ENCODE assay signal across 26 cellular contexts in genomic region chr5:9617191-9617590, GRCh38. TPM values are rescaled to one million over a fixed set of nuclear protein-coding genes. Genes with fewer than 3 reads are reported as not detected.
DNase-seq lines count a peak whose midpoint lies in the region; ATAC-seq, FAIRE-seq and TF ChIP-seq lines count a peak whose summit lies in the region.
"Had no signal": no experiment of that assay in that cellular context is flagged by ENCODE, and none has a peak within 500 bp of the region (broad histone marks: within the 10 kb centered on the region; RNA-seq: fewer than 3 reads in every experiment).

No MANE protein-coding gene starts in this region.

- TF ChIP-seq RAD21 in GM12878 (IDR thresholded peaks at IDR 0.05; ENCODE audit: insufficient read depth, low read depth, low read length), result no peak

- H3K27ac ChIP-seq in H9 (ENCODE audit: insufficient read length, low read depth, low read length) (no peak overlapping the region), GM12878 (ENCODE audit: control insufficient read depth, insufficient read depth) (no peak overlapping the region)
- no peak overlapping the region for H3K27ac ChIP-seq in effector memory CD4-positive, alpha-beta T cell (ENCODE audit: insufficient read depth, low read length, poor library complexity, severe bottlenecking)
- H3K27ac ChIP-seq: ascending aorta, lower lobe of right lung, parathyroid adenoma had no signal

- H2AFZ ChIP-seq in H9 (ENCODE audit: low read length), result no peak overlapping the region
- H2AFZ ChIP-seq in GM12878 (ENCODE audit: control insufficient read depth, low read depth, low read length), result no peak overlapping the region
- H2AFZ ChIP-seq: parathyroid adenoma had no signal

- BruUV-seq in GM12878 (replicated peaks; lab: Mats Ljungman, UMichigan), result no TSS peak

- H4K8ac ChIP-seq in H9 (replicated peaks; ENCODE audit: insufficient read length, low read depth, low read length), result no peak overlapping the region

- H3K23ac ChIP-seq in H9 (ENCODE audit: insufficient read length, low read depth, low read length), result no peak overlapping the region

- H3K79me1 ChIP-seq in H9 (ENCODE audit: insufficient read depth, low read depth, low read length, poor library complexity, severe bottlenecking), result no peaks in the 10 kb centered on the region

- CTCF ChIA-PET in GM12878 (lab: Yijun Ruan, JAX), result no interaction called here

- RAD21 ChIA-PET in GM12878 (lab: Charles Lee; ENCODE audit: unreplicated experiment), result no interaction called here

- no peak overlapping the region for H3K18ac ChIP-seq in H9 (ENCODE audit: insufficient read length, low read depth, low read length)

- no peak overlapping the region for H3K27ac Mint-ChIP-seq in H9
- H3K27ac Mint-ChIP-seq: activated CD4-positive, alpha-beta T cell treated with anti-CD3 and anti-CD28 coated beads for 36 hours; activated T-cell treated with anti-CD3 and anti-CD28 coated beads, Interleukin-2, amount 50 U/mL, for 72 hours; immature natural killer cell had no signal

- intact Hi-C loops in GM12878 (cut with micrococcal nuclease; ENCODE audit: unreplicated experiment), result no loop called here

- H3K14ac ChIP-seq in H9 (ENCODE audit: insufficient read depth, low read length), result no peak overlapping the region

- H3K36me3 Mint-ChIP-seq in H9 (ENCODE audit: insufficient read depth in 1 of 3, low read depth in 3 of 3), result no peaks in the 10 kb centered on the region
- H3K36me3 Mint-ChIP-seq: immature natural killer cell had no signal

- H2BK20ac ChIP-seq in H9 (ENCODE audit: low read depth, low read length, poor library complexity, severe bottlenecking), result no peak overlapping the region

- no peak overlapping the region for H3K56ac ChIP-seq in H9 (ENCODE audit: insufficient read length, low read depth, low read length)

- H3K9me3 Mint-ChIP-seq in H9, result no peaks in the 10 kb centered on the region

- no CpG with 5 or more reads among the region's 3 CpGs for whole genome bisulfite sequencing in H9 (ENCODE audit: extremely low coverage, insufficient read length, low lambda C conversion rate)
- 3% methylated on average over 3 of the region's 3 CpGs for WGBS in GM12878 (ENCODE audit: insufficient coverage, insufficient replicate concordance, low lambda C conversion rate, missing lambda C conversion rate)

- DNase-seq in AG08395 (ENCODE audit: low spot score) (peak; percentile 22), H9 (no peak), GM12878 (ENCODE audit: low read depth, low spot score) (no peak), left kidney (ENCODE audit: low read depth, low spot score) (peak; percentile 69)
- DNase-seq in activated CD4-positive, alpha-beta T cell treated with anti-CD3 and anti-CD28 coated beads, Interleukin-2, amount 50 U/mL, for 4 hours, result no peak
- no peak for DNase-seq in stimulated activated CD4-positive, alpha-beta T cell treated with anti-CD3 and anti-CD28 coated beads, Interleukin-15, amount 100 ng/mL, for 24 hours
- DNase-seq in effector memory CD4-positive, alpha-beta T cell, result no peak
- DNase-seq: ACHN; activated CD4-positive, alpha-beta T cell treated with anti-CD3 and anti-CD28 coated beads for 36 hours; activated naive CD4-positive, alpha-beta T cell treated with anti-CD3 and anti-CD28 coated beads, Interleukin-2, amount 50 U/mL, for 16 hours; activated T-cell treated with anti-CD3 and anti-CD28 coated beads, Interleukin-2, amount 50 U/mL, for 72 hours; DMS153; effector CD4-positive, alpha-beta T cell; immature natural killer cell; KBM-7; lower lobe of right lung; NCI-H187 treated with DMSO at 0.1 percent for 48 hours; NCI-H446; stimulated activated CD4-positive, alpha-beta T cell treated with anti-CD3 and anti-CD28 coated beads, Interleukin-2, amount 100 ng/mL, for 24 hours; stimulated activated naive CD4-positive, alpha-beta T cell; SW 1271 had no signal

- no peak overlapping the region for H4K91ac ChIP-seq in H9 (ENCODE audit: insufficient read length, low read depth, low read length)

- no peak for TF ChIP-seq EP300 in GM12878 (IDR thresholded peaks at IDR 0.05; ENCODE audit: borderline replicate concordance in 1 of 2, control insufficient read depth in 1 of 2, low read depth in 2 of 2, low read length in 2 of 2)

- POLR2A ChIA-PET in GM12878 (lab: Charles Lee), result no interaction called here

- H3K27me3 ChIP-seq in H9 (ENCODE audit: insufficient read depth, low read length) (no peaks in the 10 kb centered on the region), GM12878 (replicated peaks in 1 of 2; ENCODE audit: control insufficient read depth in 2 of 2, insufficient read depth in 2 of 2, low read length in 1 of 2) (no peaks in the 10 kb centered on the region; a peak in 1 of 4 replicates)
- H3K27me3 ChIP-seq in effector memory CD4-positive, alpha-beta T cell (replicated peaks; ENCODE audit: control insufficient read depth, insufficient read depth, low read length, poor library complexity, severe bottlenecking), result no peaks in the 10 kb centered on the region
- H3K27me3 ChIP-seq: ascending aorta had no signal

- 0 out of 3 replicates have a peak, but pooled peaks have one; percentile 21 for TF ChIP-seq CTCF in H9 (conservative IDR thresholded peaks at IDR 0.05)
- no peak; a peak in 1 of 6 replicates for TF ChIP-seq CTCF in GM12878 (IDR thresholded peaks at IDR 0.05 in 2 of 3, conservative IDR thresholded peaks at IDR 0.05 in 1 of 3; ENCODE audit: control insufficient read depth in 2 of 3, extremely low read depth in 1 of 3, insufficient read depth in 1 of 3, low read depth in 3 of 3, low read length in 3 of 3)

- H3T11ph ChIP-seq in H9 (ENCODE audit: low read length), result no peak overlapping the region

- H3K4me1 ChIP-seq in H9 (ENCODE audit: insufficient read depth, low read length), result no peaks in the 10 kb centered on the region
- no peaks in the 10 kb centered on the region for H3K4me1 ChIP-seq in GM12878 (ENCODE audit: control insufficient read depth, insufficient read depth, low read length)
- no peaks in the 10 kb centered on the region for H3K4me1 ChIP-seq in effector memory CD4-positive, alpha-beta T cell (ENCODE audit: control insufficient read depth, insufficient read depth, low read length, poor library complexity, severe bottlenecking)
- H3K4me1 ChIP-seq: lower lobe of right lung, parathyroid adenoma had no signal

- H3K4me2 ChIP-seq in H9 (ENCODE audit: insufficient read depth, insufficient read length, low read length), result no peak overlapping the region
- no peak overlapping the region for H3K4me2 ChIP-seq in GM12878 (ENCODE audit: control insufficient read depth, insufficient read depth)

- in situ Hi-C loops in GM12878 (cut with MboI), result no loop called here

- no peak overlapping the region for H4K5ac ChIP-seq in H9 (ENCODE audit: insufficient read length, low read depth, low read length)

- H3K23me2 ChIP-seq in H9 (ENCODE audit: insufficient read length, low read depth, low read length, poor library complexity, severe bottlenecking), result no peaks in the 10 kb centered on the region

- ATAC-seq in GM12878 (no peak), GM19455 (IDR thresholded peaks at IDR 0.05; ENCODE audit: unreplicated experiment) (no peak)
- ATAC-seq: activated CD4-positive, alpha-beta T cell treated with anti-CD3 and anti-CD28 coated beads for 36 hours; activated T-cell treated with anti-CD3 and anti-CD28 coated beads, Interleukin-2, amount 50 U/mL, for 72 hours; lower lobe of right lung had no signal

- no peak overlapping the region for H3K9ac ChIP-seq in H9 (ENCODE audit: extremely low read depth, insufficient read length, low read length)
- no peak overlapping the region for H3K9ac ChIP-seq in GM12878 (ENCODE audit: control insufficient read depth, insufficient read depth, low read length)
- H3K9ac ChIP-seq: parathyroid adenoma had no signal

- peaks cover 3% of the 10 kb centered on the region in 2 experiments for H3K4me1 Mint-ChIP-seq in H9
- H3K4me1 Mint-ChIP-seq: activated CD4-positive, alpha-beta T cell treated with anti-CD3 and anti-CD28 coated beads for 36 hours; immature natural killer cell had no signal

- H4K20me1 ChIP-seq in H9 (ENCODE audit: control insufficient read depth, insufficient read depth, insufficient read length) (no peaks in the 10 kb centered on the region), GM12878 (ENCODE audit: control insufficient read depth, insufficient read depth) (no peaks in the 10 kb centered on the region)

- H2BK120ac ChIP-seq in H9 (ENCODE audit: low read depth, low read length, poor library complexity, severe bottlenecking), result no peak overlapping the region

- H2BK12ac ChIP-seq in H9 (ENCODE audit: insufficient read length, low read depth, low read length), result no peak overlapping the region

- peaks cover 3% of the 10 kb centered on the region; the same call in 1 of the 2 replicates for H3K27me3 Mint-ChIP-seq in H9 (ENCODE audit: low read depth)
- H3K27me3 Mint-ChIP-seq: activated CD4-positive, alpha-beta T cell treated with anti-CD3 and anti-CD28 coated beads for 36 hours had no signal

- H3K79me2 ChIP-seq in H9 (ENCODE audit: insufficient read depth, low read length) (no peaks in the 10 kb centered on the region), GM12878 (ENCODE audit: control insufficient read depth, insufficient read depth, low read length) (no peaks in the 10 kb centered on the region)
- H3K79me2 ChIP-seq: parathyroid adenoma had no signal

- H3K9me3 ChIP-seq in H9 (ENCODE audit: control insufficient read depth, low read depth, low read length), result no peaks in the 10 kb centered on the region
- no peaks in the 10 kb centered on the region for H3K9me3 ChIP-seq in GM12878 (replicated peaks; ENCODE audit: control insufficient read depth, insufficient read depth, low read length)
- no peaks in the 10 kb centered on the region for H3K9me3 ChIP-seq in effector memory CD4-positive, alpha-beta T cell (ENCODE audit: control insufficient read depth, low read length)
- H3K9me3 ChIP-seq: lower lobe of right lung had no signal

- H2BK15ac ChIP-seq in H9 (ENCODE audit: low read depth, low read length), result no peak overlapping the region

- SMC1A ChIA-PET in GM12878 (lab: Charles Lee; ENCODE audit: uncharacterized antibody, unreplicated experiment), result interaction anchor here (1.4 kb wide), 1 partner anchor 9 kb away, joined by 3 read pairs; no protein-coding TSS in a partner anchor

- no peak overlapping the region for H3K4me3 Mint-ChIP-seq in H9
- H3K4me3 Mint-ChIP-seq: activated CD4-positive, alpha-beta T cell treated with anti-CD3 and anti-CD28 coated beads for 36 hours; activated T-cell treated with anti-CD3 and anti-CD28 coated beads, Interleukin-2, amount 50 U/mL, for 72 hours; immature natural killer cell had no signal

- no peak overlapping the region for H2AK5ac ChIP-seq in H9 (ENCODE audit: insufficient read length, low read length)

- peak; percentile 13 for FAIRE-seq in GM12878 (lab: Jason Lieb, UNC)
- FAIRE-seq: TTC549 had no signal

- H3K4me3 ChIP-seq in GM12878, result no peak overlapping the region
- no peak overlapping the region for H3K4me3 ChIP-seq in effector memory CD4-positive, alpha-beta T cell (ENCODE audit: insufficient read depth, low read depth, low read length, poor library complexity, severe bottlenecking)
- H3K4me3 ChIP-seq: ascending aorta, lower lobe of right lung had no signal

- TF ChIP-seq POLR2A in GM12878 (IDR thresholded peaks at IDR 0.05; ENCODE audit: low read depth, low read length), result no peak

- H3K36me3 ChIP-seq in GM12878 (ENCODE audit: control insufficient read depth in 2 of 2, insufficient read depth in 2 of 2, low read length in 1 of 2), result no peaks in the 10 kb centered on the region
- no peaks in the 10 kb centered on the region for H3K36me3 ChIP-seq in effector memory CD4-positive, alpha-beta T cell (ENCODE audit: control insufficient read depth, insufficient read depth, low read length)
- H3K36me3 ChIP-seq: ascending aorta, lower lobe of right lung had no signal

- no peak overlapping the region for H2BK5ac ChIP-seq in H9 (ENCODE audit: insufficient read length, low read length)

- no peak overlapping the region for H3K4ac ChIP-seq in H9 (ENCODE audit: low read depth, low read length)

RNA-seq across cellular contexts. Expression of gene TAS2R1, which starts 13.0 kb away (rescaled TPM):
- not detected in 2 replicates for total RNA-seq in H9 (2021)
- 0.37 TPM in 1 of 2 replicates, not detected in the other for total RNA-seq in GM12878 (2013; cell fraction: nucleolus; rRNA removed)
- total RNA-seq in GM12878 (2014; rRNA removed), result not detected in 2 replicates
- not detected in 2 replicates for total RNA-seq in GM12878 (2014; rRNA removed; fragmentation: Illumina TruSeq; extraction: Trizol)
- total RNA-seq in GM12878 (2021), result not detected in 2 replicates
- polyA plus RNA-seq in GM12878 (2011; ENCODE audit: low read depth), result not detected
- not detected in 2 replicates for polyA plus RNA-seq in GM12878 (2011; rRNA removed)
- not detected in 2 replicates for polyA plus RNA-seq in GM12878 (2011; cell fraction: cytosol; rRNA removed)
- not detected in 2 replicates for polyA plus RNA-seq in GM12878 (2011; cell fraction: nucleus; rRNA removed)
- not detected in 2 replicates for polyA plus RNA-seq in GM12878 (2012)
- polyA plus RNA-seq in GM12878 (2014; fragmentation: Illumina TruSeq; extraction: Trizol), result not detected in 2 replicates
- not detected for polyA plus RNA-seq in GM12878 (2014; fragmentation: Nextera tagmentation; extraction: Ambion mirVana)
- polyA plus RNA-seq in GM12878 (2014; rRNA removed), result not detected in 2 replicates
- polyA plus RNA-seq in GM12878 (2016; fragmentation: Nextera tagmentation; extraction: Ambion mirVana), result not detected
- polyA minus RNA-seq in GM12878 (2011; rRNA and poly(A)+ RNA removed), result not detected in 2 replicates
- polyA minus RNA-seq in GM12878 (2011; cell fraction: cytosol; rRNA and poly(A)+ RNA removed), result not detected in 2 replicates
- polyA minus RNA-seq in GM12878 (2011; cell fraction: nucleus; rRNA and poly(A)+ RNA removed), result not detected in 2 replicates
- total RNA-seq: activated CD4-positive, alpha-beta T cell treated with anti-CD3 and anti-CD28 coated beads for 36 hours; activated T-cell treated with anti-CD3 and anti-CD28 coated beads, Interleukin-2, amount 50 U/mL, for 72 hours; ascending aorta; H4; lower lobe of right lung had no signal
- polyA plus RNA-seq: immature natural killer cell had no signal

Comparison
In these comparisons a context has a peak if more than half of its experiments do, and no peak if none do; other contexts are left out.
1. DNase-seq: peak in AG08395 (single experiment) and left kidney (single experiment); none in H9 (single experiment), GM12878 (single experiment), activated CD4-positive, alpha-beta T cell treated with anti-CD3 and anti-CD28 coated beads, Interleukin-2, amount 50 U/mL, for 4 hours (0 of 2), stimulated activated CD4-positive, alpha-beta T cell treated with anti-CD3 and anti-CD28 coated beads, Interleukin-15, amount 100 ng/mL, for 24 hours (single experiment) and effector memory CD4-positive, alpha-beta T cell (0 of 3).